In genomic region chr5:5615569-5615968, GRCh38 we compare ENCODE assay signal across 22 cellular contexts.
"Had no signal": no experiment of that assay in that cellular context is flagged by ENCODE, and none has a peak within 500 bp of the region (broad histone marks: within the 10 kb centered on the region; RNA-seq: fewer than 3 reads in every experiment).

No MANE protein-coding gene starts in this region.

- H3K36me3 Mint-ChIP-seq: activated CD4-positive, alpha-beta memory T cell treated with anti-CD3 and anti-CD28 coated beads for 36 hours; activated naive CD4-positive, alpha-beta T cell treated with anti-CD3 and anti-CD28 coated beads, Interleukin-2, amount 50 U/mL, for 72 hours had no signal

- H3K27ac ChIP-seq: gastroesophageal sphincter, heart left ventricle, left ventricle myocardium inferior, prostate gland, right atrium auricular region, suprapubic skin, vagina had no signal

- H3K4me1 Mint-ChIP-seq: activated CD4-positive, alpha-beta T cell treated with anti-CD3 and anti-CD28 coated beads for 36 hours had no signal

- H3K27ac Mint-ChIP-seq: activated CD4-positive, alpha-beta memory T cell treated with anti-CD3 and anti-CD28 coated beads for 36 hours; activated CD4-positive, alpha-beta T cell treated with anti-CD3 and anti-CD28 coated beads for 36 hours; activated naive CD4-positive, alpha-beta T cell treated with anti-CD3 and anti-CD28 coated beads, Interleukin-2, amount 50 U/mL, for 72 hours; activated T-helper 1 cell treated with anti-CD3 and anti-CD28 coated beads, Interleukin-12 subunit alpha, Interleukin-12 subunit beta, Interleukin-2, Interleukin-4 antibody, amounts not matched to agents 30 ng/mL and 10 ng/mL and 1 ng/mL, durations not matched to agents 14 hours and 24 hours and 36 hours; stimulated activated naive CD8-positive, alpha-beta T cell treated with anti-CD3 and anti-CD28 coated beads, Interleukin-15, Interleukin-2, amounts not matched to agents 100 ng/mL and 50 ng/mL, for 24 hours; WTC11 had no signal

- H3K36me3 ChIP-seq: gastroesophageal sphincter, heart left ventricle, left ventricle myocardium inferior, prostate gland, right atrium auricular region, suprapubic skin, transverse colon, vagina had no signal

- H3K9me3 Mint-ChIP-seq: activated CD4-positive, alpha-beta memory T cell treated with anti-CD3 and anti-CD28 coated beads for 36 hours; activated naive CD4-positive, alpha-beta T cell treated with anti-CD3 and anti-CD28 coated beads, Interleukin-2, amount 50 U/mL, for 72 hours; activated T-helper 1 cell treated with anti-CD3 and anti-CD28 coated beads, Interleukin-12 subunit alpha, Interleukin-12 subunit beta, Interleukin-2, Interleukin-4 antibody, amounts not matched to agents 30 ng/mL and 10 ng/mL and 1 ng/mL, durations not matched to agents 14 hours and 24 hours and 36 hours; stimulated activated naive CD8-positive, alpha-beta T cell treated with anti-CD3 and anti-CD28 coated beads, Interleukin-15, Interleukin-2, amounts not matched to agents 100 ng/mL and 50 ng/mL, for 24 hours had no signal

- ATAC-seq: activated CD4-positive, alpha-beta T cell treated with anti-CD3 and anti-CD28 coated beads for 36 hours; activated naive CD4-positive, alpha-beta T cell treated with anti-CD3 and anti-CD28 coated beads, Interleukin-2, amount 50 U/mL, for 72 hours; esophagus mucosa; gastroesophageal sphincter; heart left ventricle; WTC11 had no signal

- H3K4me3 Mint-ChIP-seq: activated CD4-positive, alpha-beta memory T cell treated with anti-CD3 and anti-CD28 coated beads for 36 hours; activated CD4-positive, alpha-beta T cell treated with anti-CD3 and anti-CD28 coated beads for 36 hours; activated T-helper 1 cell treated with anti-CD3 and anti-CD28 coated beads, Interleukin-12 subunit alpha, Interleukin-12 subunit beta, Interleukin-2, Interleukin-4 antibody, amounts not matched to agents 30 ng/mL and 10 ng/mL and 1 ng/mL, durations not matched to agents 14 hours and 24 hours and 36 hours; stimulated activated naive CD8-positive, alpha-beta T cell treated with anti-CD3 and anti-CD28 coated beads, Interleukin-15, Interleukin-2, amounts not matched to agents 100 ng/mL and 50 ng/mL, for 24 hours; WTC11 had no signal

- H3K9me3 ChIP-seq: gastroesophageal sphincter, heart left ventricle, prostate gland, right atrium auricular region, suprapubic skin, transverse colon, vagina had no signal

- H3K4me1 ChIP-seq: prostate gland, right atrium auricular region, suprapubic skin, transverse colon, vagina had no signal

- H3K4me3 ChIP-seq: gastroesophageal sphincter, heart left ventricle, left ventricle myocardium inferior, prostate gland, right atrium auricular region, suprapubic skin, transverse colon, vagina had no signal

- DNase-seq: activated CD4-positive, alpha-beta memory T cell treated with anti-CD3 and anti-CD28 coated beads for 36 hours; activated CD4-positive, alpha-beta T cell treated with anti-CD3 and anti-CD28 coated beads for 36 hours; activated gamma-delta T cell treated with Interleukin-2 at 50 U/mL for 16 hours; activated T-cell treated with anti-CD3 and anti-CD28 coated beads for 4 hours; cerebellar nuclear complex; cortex of kidney; heart left ventricle; left ventricle myocardium inferior; mammary epithelial cell; occipital lobe; stimulated activated CD4-positive, alpha-beta T cell treated with anti-CD3 and anti-CD28 coated beads, Interleukin-2, amount 100 ng/mL, for 48 hours; transverse colon had no signal

- H3K27me3 ChIP-seq: gastroesophageal sphincter, heart left ventricle, right atrium auricular region, suprapubic skin, transverse colon, vagina had no signal
